In genomic region chr10:116329153-116329552, GRCh38 we compare ENCODE assay signal across 10 cellular contexts. TPM values are rescaled to one million over a fixed set of nuclear protein-coding genes. Genes with fewer than 3 reads are reported as not detected.
"Had no signal": no experiment of that assay in that cellular context is flagged by ENCODE, and none has a peak within 500 bp of the region (broad histone marks: within the 10 kb centered on the region; RNA-seq: fewer than 3 reads in every experiment).

No MANE protein-coding gene starts in this region.

- H3K9me3 ChIP-seq: HAP-1 had no signal

- FAIRE-seq: H54 had no signal

- H3K4me3 ChIP-seq: GM23248, GM23338, HAP-1 had no signal

- ATAC-seq: GM23338, HCT116 had no signal

- H3K4me2 ChIP-seq: GM23338 had no signal

- H3K27ac ChIP-seq: GM23248 had no signal

- H3K9me3 Mint-ChIP-seq: GM23338, H9, HFFc6 had no signal

- H3K27ac Mint-ChIP-seq: GM23338, H9, HFFc6 had no signal

- H3K36me3 ChIP-seq: HAP-1 had no signal

- H3K9ac ChIP-seq: GM23248 had no signal

- H3K4me3 Mint-ChIP-seq: GM23338, H9, HFFc6 had no signal

- DNase-seq: GM23248, GOT3, H7, H9, HCEC 1CT, HFFc6 had no signal

- H2AFZ ChIP-seq: GM23248, GM23338 had no signal

RNA-seq across cellular contexts. Expression of gene CCDC172, which starts 4.9 kb away (rescaled TPM):
- total RNA-seq: GM23248, HFFc6 had no signal
- polyA plus RNA-seq: GM23248 had no signal
